Comparison of ENCODE assay signal across 28 cellular contexts in the genomic region with DNA sequence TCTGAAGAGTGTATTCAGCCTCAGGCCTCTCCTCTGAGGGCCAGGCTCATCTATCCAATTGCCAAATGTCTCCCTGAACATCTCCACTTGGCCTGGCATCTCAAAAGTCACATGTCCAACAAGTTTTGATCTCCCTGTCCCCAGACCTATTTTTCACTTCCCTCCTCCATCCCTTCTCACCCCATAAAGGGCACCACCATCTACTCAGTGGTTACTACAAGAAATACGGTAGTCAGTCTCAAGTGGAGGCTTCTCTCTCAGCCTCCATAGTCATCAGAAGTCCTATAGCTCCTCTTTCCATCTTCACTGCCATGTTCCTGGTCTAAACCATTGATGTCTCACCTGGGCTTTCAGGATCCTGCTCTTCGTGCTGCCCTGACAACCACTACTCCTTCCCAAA.
A peak's percentile ranks its signal among the peaks of the same experiment; 100 is the strongest.
DNase-seq lines count a peak whose midpoint lies in the region; ATAC-seq, FAIRE-seq and TF ChIP-seq lines count a peak whose summit lies in the region.
"Had no signal": no experiment of that assay in that cellular context is flagged by ENCODE, and none has a peak within 500 bp of the region (broad histone marks: within the 10 kb centered on the region; RNA-seq: fewer than 3 reads in every experiment).

No MANE protein-coding gene starts in this region.

- H4K20me1 ChIP-seq in K562 (replicated peaks; ENCODE audit: control insufficient read depth, insufficient read depth, low read length), result no peaks in the 10 kb centered on the region

- CTCF ChIA-PET in K562 (lab: Yijun Ruan, JAX; ENCODE audit: low intra/inter-chr PET ratio), result no interaction called here

- peaks cover 95% of the 10 kb centered on the region for H3K36me3 Mint-ChIP-seq in activated T-cell treated with anti-CD3 and anti-CD28 coated beads, Interleukin-2, amount 50 U/mL, for 24 hours (ENCODE audit: low read depth)
- peaks cover 7 to 46% of the 10 kb centered on the region in 2 donors for H3K36me3 Mint-ChIP-seq in activated T-cell treated with anti-CD3 and anti-CD28 coated beads, Interleukin-2, amount 50 U/mL, for 72 hours (ENCODE audit: insufficient read depth in 2 of 2)
- H3K36me3 Mint-ChIP-seq in CD4-positive, CD25-positive, alpha-beta regulatory T cell, result peaks cover 50% of the 10 kb centered on the region
- H3K36me3 Mint-ChIP-seq in stimulated activated effector memory CD8-positive, alpha-beta T cell treated with anti-CD3 and anti-CD28 coated beads, Interleukin-12 subunit alpha, Interleukin-12 subunit beta, amount 100 ng/mL, for 72 hours, result peaks cover 54% of the 10 kb centered on the region

- POLR2A ChIA-PET in K562 (lab: Yijun Ruan, JAX), result no interaction called here

- in situ Hi-C loops in K562 (cut with MboI), result no loop called here

- TF ChIP-seq CTCF in K562 (IDR thresholded peaks at IDR 0.05 in 2 of 3, conservative IDR thresholded peaks at IDR 0.05 in 1 of 3; ENCODE audit: insufficient read depth in 2 of 3, low read depth in 1 of 3, low read length in 3 of 3) (no peak), GM10266 (IDR thresholded peaks at IDR 0.05; ENCODE audit: control insufficient read depth, insufficient read depth, low read depth, missing control alignments) (no peak)

- no peak overlapping the region for H3K9ac ChIP-seq in K562 (ENCODE audit: insufficient read depth in 1 of 2, low read depth in 2 of 2, low read length in 2 of 2)
- H3K9ac ChIP-seq: GM23248 had no signal

- H3K27ac Mint-ChIP-seq in activated T-cell treated with anti-CD3 and anti-CD28 coated beads, Interleukin-2, amount 50 U/mL, for 24 hours, result peak overlapping the region; percentile 5
- no peak overlapping the region for H3K27ac Mint-ChIP-seq in activated T-cell treated with anti-CD3 and anti-CD28 coated beads, Interleukin-2, amount 50 U/mL, for 72 hours
- peak overlapping the region in 2 of 3 donors; percentile 34 to 42 for H3K27ac Mint-ChIP-seq in CD4-positive, CD25-positive, alpha-beta regulatory T cell
- peak overlapping the region; percentile 15 for H3K27ac Mint-ChIP-seq in stimulated activated effector memory CD8-positive, alpha-beta T cell treated with anti-CD3 and anti-CD28 coated beads, Interleukin-12 subunit alpha, Interleukin-12 subunit beta, amount 100 ng/mL, for 72 hours
- H3K27ac Mint-ChIP-seq: CD4-positive, alpha-beta T cell; H9 had no signal

- H3K9me3 Mint-ChIP-seq in activated T-cell treated with anti-CD3 and anti-CD28 coated beads, Interleukin-2, amount 50 U/mL, for 24 hours, result no peaks in the 10 kb centered on the region
- H3K9me3 Mint-ChIP-seq in activated T-cell treated with anti-CD3 and anti-CD28 coated beads, Interleukin-2, amount 50 U/mL, for 72 hours, result no peaks in the 10 kb centered on the region
- no peaks in the 10 kb centered on the region for H3K9me3 Mint-ChIP-seq in CD4-positive, CD25-positive, alpha-beta regulatory T cell
- no peaks in the 10 kb centered on the region for H3K9me3 Mint-ChIP-seq in stimulated activated effector memory CD8-positive, alpha-beta T cell treated with anti-CD3 and anti-CD28 coated beads, Interleukin-12 subunit alpha, Interleukin-12 subunit beta, amount 100 ng/mL, for 72 hours
- H3K9me3 Mint-ChIP-seq: CD4-positive, alpha-beta T cell; H9 had no signal

- no TSS peak for BruUV-seq in K562 (replicated peaks; lab: Mats Ljungman, UMichigan)

- H3K4me3 Mint-ChIP-seq in activated T-cell treated with anti-CD3 and anti-CD28 coated beads, Interleukin-2, amount 50 U/mL, for 24 hours, result no peak overlapping the region
- H3K4me3 Mint-ChIP-seq in activated T-cell treated with anti-CD3 and anti-CD28 coated beads, Interleukin-2, amount 50 U/mL, for 72 hours, result no peak overlapping the region
- no peak overlapping the region for H3K4me3 Mint-ChIP-seq in CD4-positive, CD25-positive, alpha-beta regulatory T cell
- H3K4me3 Mint-ChIP-seq in stimulated activated effector memory CD8-positive, alpha-beta T cell treated with anti-CD3 and anti-CD28 coated beads, Interleukin-12 subunit alpha, Interleukin-12 subunit beta, amount 100 ng/mL, for 72 hours, result no peak overlapping the region
- H3K4me3 Mint-ChIP-seq: CD4-positive, alpha-beta T cell; H9 had no signal

- no peak for TF ChIP-seq RAD21 in K562 (CRISPR knock-in tag; conservative IDR thresholded peaks at IDR 0.05 in 1 of 2, IDR thresholded peaks at IDR 0.05 in 1 of 2)

- H3K4me1 ChIP-seq in CD4-positive, CD25-positive, alpha-beta regulatory T cell (ENCODE audit: control insufficient read depth, insufficient read depth, low read length, poor library complexity, severe bottlenecking), result no peaks in the 10 kb centered on the region
- H3K4me1 ChIP-seq in K562 (replicated peaks in 1 of 2; ENCODE audit: control insufficient read depth in 2 of 2, insufficient read depth in 2 of 2, low read length in 2 of 2), result no peaks in the 10 kb centered on the region
- H3K4me1 ChIP-seq: BE2C, SJSA1 had no signal

- WGBS in K562 (ENCODE audit: insufficient coverage, low coverage, missing lambda C conversion rate), result 0% methylated on average over 2 of the region's 2 CpGs

- H3K4me2 ChIP-seq in K562 (ENCODE audit: insufficient read depth, low read length), result no peak overlapping the region

- no peak overlapping the region for H3K4me3 ChIP-seq in CD4-positive, CD25-positive, alpha-beta regulatory T cell (ENCODE audit: low read depth, low read length)
- H3K4me3 ChIP-seq in K562, result no peak overlapping the region
- H3K4me3 ChIP-seq: GM12878, GM23248, MG63, SJSA1 had no signal

- H3K79me2 ChIP-seq in K562 (ENCODE audit: control insufficient read depth, insufficient read depth, low read length), result no peaks in the 10 kb centered on the region

- no peak for ATAC-seq in activated T-cell treated with anti-CD3 and anti-CD28 coated beads, Interleukin-2, amount 50 U/mL, for 72 hours (replicated peaks in 1 of 2)
- ATAC-seq in CD4-positive, CD25-positive, alpha-beta regulatory T cell (ENCODE audit: low read depth in 2 of 2), result no peak
- ATAC-seq in K562, result no peak
- ATAC-seq in stimulated activated effector memory CD8-positive, alpha-beta T cell treated with anti-CD3 and anti-CD28 coated beads, Interleukin-12 subunit alpha, Interleukin-12 subunit beta, amount 100 ng/mL, for 72 hours, result no peak
- ATAC-seq: GM12878 had no signal

- no peaks in the 10 kb centered on the region for H3K9me3 ChIP-seq in CD4-positive, CD25-positive, alpha-beta regulatory T cell (ENCODE audit: control insufficient read depth in 2 of 2, low read length in 2 of 2)
- no peaks in the 10 kb centered on the region for H3K9me3 ChIP-seq in K562 (replicated peaks; ENCODE audit: control insufficient read depth, insufficient read depth, low read depth, low read length)
- H3K9me3 ChIP-seq: BE2C, MG63, SJSA1 had no signal

- no peaks in the 10 kb centered on the region for H3K9me1 ChIP-seq in K562 (ENCODE audit: control insufficient read depth, insufficient read depth, low read length)

- H3K27ac ChIP-seq in CD4-positive, CD25-positive, alpha-beta regulatory T cell (ENCODE audit: insufficient read depth, low read length, poor library complexity, severe bottlenecking), result no peak overlapping the region
- H3K27ac ChIP-seq in K562 (ENCODE audit: extremely low read depth, low read depth, low read length), result no peak overlapping the region
- H3K27ac ChIP-seq: 22Rv1, GM23248, SJSA1 had no signal

- no peak for FAIRE-seq in K562 (lab: Jason Lieb, UNC)
- FAIRE-seq: D721Med, G401.6, GM12878, HTR-8/SVneo had no signal

- TF ChIP-seq POLR2A in K562 (conservative IDR thresholded peaks at IDR 0.05), result no peak

- intact Hi-C loops in K562 (cut with micrococcal nuclease), result no loop called here

- TF ChIP-seq EP300 in K562 (IDR thresholded peaks at IDR 0.05; ENCODE audit: low read length), result no peak

- peak; percentile 11 for DNase-seq in activated T-cell treated with anti-CD3 and anti-CD28 coated beads, Interleukin-2, amount 50 U/mL, for 24 hours
- no peak for DNase-seq in activated T-cell treated with anti-CD3 and anti-CD28 coated beads, Interleukin-2, amount 50 U/mL, for 72 hours
- DNase-seq in CD4-positive, CD25-positive, alpha-beta regulatory T cell, result no peak
- no peak for DNase-seq in K562 (ENCODE audit: extremely low read depth in 1 of 4, low spot score in 3 of 4)
- no peak for DNase-seq in stimulated activated effector memory CD8-positive, alpha-beta T cell treated with anti-CD3 and anti-CD28 coated beads, Interleukin-12 subunit alpha, Interleukin-12 subunit beta, amount 100 ng/mL, for 72 hours (ENCODE audit: low spot score in 2 of 2)
- DNase-seq in DMS114 treated with DMSO at 0.1 percent for 48 hours (lab: John Stamatoyannopoulos, UW; ENCODE audit: unreplicated experiment), result no peak
- DNase-seq in GM10266 (ENCODE audit: extremely low spot score), result no peak
- DNase-seq in SK-N-DZ (ENCODE audit: low spot score), result no peak
- DNase-seq: BE2C; CD4-positive, alpha-beta T cell; GM23248; H9; KG1; MG63; NCI-H1105 treated with DMSO at 0.1 percent for 48 hours; NCI-H146; NCI-H1930; NCI-H2107; NCI-H446 treated with DMSO at 0.1 percent for 48 hours; NCI-H526 treated with DMSO at 0.1 percent for 48 hours; Right ventricle myocardium superior; RPMI8226 had no signal

- H3K4me1 Mint-ChIP-seq in activated T-cell treated with anti-CD3 and anti-CD28 coated beads, Interleukin-2, amount 50 U/mL, for 24 hours (ENCODE audit: low read depth), result peaks cover 37% of the 10 kb centered on the region
- H3K4me1 Mint-ChIP-seq in activated T-cell treated with anti-CD3 and anti-CD28 coated beads, Interleukin-2, amount 50 U/mL, for 72 hours (ENCODE audit: low read depth), result peaks cover 32% of the 10 kb centered on the region
- peaks cover 5 to 14% (median 12%) of the 10 kb centered on the region in 4 donors for H3K4me1 Mint-ChIP-seq in CD4-positive, CD25-positive, alpha-beta regulatory T cell
- peaks cover 36% of the 10 kb centered on the region for H3K4me1 Mint-ChIP-seq in stimulated activated effector memory CD8-positive, alpha-beta T cell treated with anti-CD3 and anti-CD28 coated beads, Interleukin-12 subunit alpha, Interleukin-12 subunit beta, amount 100 ng/mL, for 72 hours

- no peaks in the 10 kb centered on the region for H3K36me3 ChIP-seq in CD4-positive, CD25-positive, alpha-beta regulatory T cell (ENCODE audit: control insufficient read depth, insufficient read depth, low read length)
- no peaks in the 10 kb centered on the region for H3K36me3 ChIP-seq in K562 (ENCODE audit: control insufficient read depth, insufficient read depth, low read length)
- H3K36me3 ChIP-seq: BE2C, MG63, SJSA1 had no signal

- H2AFZ ChIP-seq in K562 (ENCODE audit: low read depth, low read length), result no peak overlapping the region
- H2AFZ ChIP-seq: GM23248 had no signal

- H3K27me3 Mint-ChIP-seq in activated T-cell treated with anti-CD3 and anti-CD28 coated beads, Interleukin-2, amount 50 U/mL, for 24 hours, result no peaks in the 10 kb centered on the region
- no peaks in the 10 kb centered on the region for H3K27me3 Mint-ChIP-seq in activated T-cell treated with anti-CD3 and anti-CD28 coated beads, Interleukin-2, amount 50 U/mL, for 72 hours (ENCODE audit: low read depth)
- H3K27me3 Mint-ChIP-seq in CD4-positive, CD25-positive, alpha-beta regulatory T cell, result no peaks in the 10 kb centered on the region
- H3K27me3 Mint-ChIP-seq: CD4-positive, alpha-beta T cell had no signal

- H3K27me3 ChIP-seq in CD4-positive, CD25-positive, alpha-beta regulatory T cell (ENCODE audit: control insufficient read depth, insufficient read depth, low read length), result no peaks in the 10 kb centered on the region
- H3K27me3 ChIP-seq in K562 (ENCODE audit: control insufficient read depth in 2 of 2, insufficient read depth in 2 of 2, low read length in 2 of 2), result peaks cover 9 to 30% of the 10 kb centered on the region in 2 experiments; a peak in 4 of 5 replicates
- H3K27me3 ChIP-seq: BE2C, MG63, SJSA1 had no signal
